Comparison of ENCODE assay signal across 10 cellular contexts in genomic region chr16:67594956-67595355, GRCh38. TPM values are rescaled to one million over a fixed set of nuclear protein-coding genes. Genes with fewer than 3 reads are reported as not detected.
DNase-seq lines count a peak whose midpoint lies in the region; ATAC-seq, FAIRE-seq and TF ChIP-seq lines count a peak whose summit lies in the region.
"Had no signal": no experiment of that assay in that cellular context is flagged by ENCODE, and none has a peak within 500 bp of the region (broad histone marks: within the 10 kb centered on the region; RNA-seq: fewer than 3 reads in every experiment).

No MANE protein-coding gene starts in this region.

- peak; percentile 10 for DNase-seq in stimulated activated CD4-positive, alpha-beta T cell treated with anti-CD3 and anti-CD28 coated beads, Interleukin-15, amount 100 ng/mL, for 24 hours
- DNase-seq in stimulated activated CD4-positive, alpha-beta T cell treated with anti-CD3 and anti-CD28 coated beads, Interleukin-12 subunit alpha, Interleukin-12 subunit beta, amount 100 ng/mL, for 4 hours: no peak
- DNase-seq in astrocyte of the spinal cord (ENCODE audit: low read depth, low spot score): peak; percentile 77
- DNase-seq in keratinocyte (ENCODE audit: low read depth, low spot score): no peak
- no peak for DNase-seq in AML-193 (lab: John Stamatoyannopoulos, UW)
- DNase-seq in GM13977 (ENCODE audit: low spot score): no peak
- DNase-seq in cortex of kidney (lab: John Stamatoyannopoulos, UW): no peak
- DNase-seq: activated T-cell treated with anti-CD3 and anti-CD28 coated beads, Interleukin-2, amount 50 U/mL, for 4 hours; Right ventricle myocardium superior had no signal

- no peak overlapping the region for H2AFZ ChIP-seq in keratinocyte (ENCODE audit: control insufficient read depth, low read length)

- H3K36me3 ChIP-seq in keratinocyte (ENCODE audit: control insufficient read depth in 2 of 2, extremely low read depth in 1 of 2, insufficient read depth in 2 of 2, low read length in 2 of 2): peaks cover 0 to 2% of the 10 kb centered on the region in 2 experiments

- H3K79me2 ChIP-seq in keratinocyte (ENCODE audit: control insufficient read depth, insufficient read depth, low read length): peaks cover 60% of the 10 kb centered on the region

- no peak overlapping the region for H3K4me3 ChIP-seq in astrocyte of the spinal cord (ENCODE audit: low read depth, low read length)
- H3K4me3 ChIP-seq in keratinocyte (ENCODE audit: control insufficient read depth in 2 of 3, extremely low read depth in 1 of 3, insufficient read depth in 2 of 3, low read depth in 1 of 3, low read length in 3 of 3): no peak overlapping the region

- no peak for TF ChIP-seq CTCF in astrocyte of the spinal cord (IDR thresholded peaks at IDR 0.05; ENCODE audit: low read depth, low read length)
- TF ChIP-seq CTCF in keratinocyte (optimal IDR thresholded peaks at IDR 0.05 in 1 of 3, IDR thresholded peaks at IDR 0.05 in 1 of 3, conservative IDR thresholded peaks at IDR 0.05 in 1 of 3; ENCODE audit: extremely low read depth in 1 of 3, insufficient read depth in 2 of 3, low read length in 3 of 3): no peak
- TF ChIP-seq CTCF in GM13977 (IDR thresholded peaks at IDR 0.05; ENCODE audit: extremely low read depth, insufficient read depth, missing control alignments): no peak

- in situ Hi-C loops in astrocyte of the spinal cord (cut with HindIII; ENCODE audit: low sequenced_read_pairs) (no loop called here), GM13977 (cut with MboI; ENCODE audit: low pct_unique_long_range_greater_than_20kb, low sequenced_read_pairs, unreplicated experiment) (no loop called here)

- H4K20me1 ChIP-seq in keratinocyte (ENCODE audit: control insufficient read depth, extremely low read depth, insufficient read depth, low read length): no peaks in the 10 kb centered on the region

- H3K4me2 ChIP-seq in keratinocyte (ENCODE audit: control insufficient read depth, extremely low read depth, insufficient read depth, low read depth, low read length): peak overlapping the region; percentile 24

- no peak for ATAC-seq in HG02852 (IDR thresholded peaks at IDR 0.05; ENCODE audit: unreplicated experiment)

- H3K27me3 ChIP-seq in keratinocyte (ENCODE audit: control insufficient read depth, extremely low read depth, insufficient read depth, low read length): no peaks in the 10 kb centered on the region

- H3K27ac ChIP-seq in keratinocyte (ENCODE audit: control insufficient read depth, insufficient read depth, low read length): peak overlapping the region; percentile 5

- H3K4me1 ChIP-seq in keratinocyte (ENCODE audit: control insufficient read depth, extremely low read depth, insufficient read depth, low read length): peaks cover 14% of the 10 kb centered on the region

- H3K9me3 ChIP-seq in keratinocyte (ENCODE audit: control insufficient read depth, low read depth, low read length): no peaks in the 10 kb centered on the region

- dilution Hi-C loops in keratinocyte (cut with MboI; ENCODE audit: extremely low pct_ligation_motif_present, low sequenced_read_pairs): no loop called here

- H3K9ac ChIP-seq in keratinocyte (ENCODE audit: control insufficient read depth, extremely low read depth, insufficient read depth, low read length): no peak overlapping the region

- FAIRE-seq in keratinocyte (lab: Jason Lieb, UNC): peak; percentile 85

- H3K9me1 ChIP-seq in keratinocyte (ENCODE audit: control insufficient read depth, extremely low read depth, insufficient read depth, low read length): no peaks in the 10 kb centered on the region

RNA-seq across cellular contexts. Expression of gene CTCF, which starts 32.6 kb away (rescaled TPM):
- polyA plus RNA-seq in keratinocyte: 15.2 to 31.7 TPM (median 21.4 TPM) in 3 replicates
- polyA plus RNA-seq in keratinocyte (2011; ENCODE audit: low read depth): 17.6 TPM
- 18.4 and 23.8 TPM in 2 replicates for polyA plus RNA-seq in keratinocyte (2011; cell fraction: cytosol; rRNA removed)
- 26.5 and 30.7 TPM in 2 replicates for polyA plus RNA-seq in keratinocyte (2011; cell fraction: nucleus; rRNA removed)
- 18.4 and 23.9 TPM in 2 replicates for polyA plus RNA-seq in keratinocyte (2012; ENCODE audit: low replicate concordance)
- polyA minus RNA-seq in keratinocyte: 19.8 to 29.2 TPM (median 28.2 TPM) in 3 replicates
- 14.0 TPM for polyA minus RNA-seq in keratinocyte (2011; cell fraction: cytosol; rRNA and poly(A)+ RNA removed)
- polyA minus RNA-seq in keratinocyte (2011; cell fraction: nucleus; rRNA and poly(A)+ RNA removed): 13.1 and 22.4 TPM in 2 replicates

RNA-seq across cellular contexts. Expression of gene CARMIL2, which starts 50.0 kb away (rescaled TPM):
- 0.06 to 0.12 TPM in 2 of 3 replicates, not detected in the other for polyA plus RNA-seq in keratinocyte
- not detected for polyA plus RNA-seq in keratinocyte (2011; ENCODE audit: low read depth)
- 0.02 and 0.08 TPM in 2 replicates for polyA plus RNA-seq in keratinocyte (2011; cell fraction: cytosol; rRNA removed)
- 0.49 and 0.75 TPM in 2 replicates for polyA plus RNA-seq in keratinocyte (2011; cell fraction: nucleus; rRNA removed)
- polyA plus RNA-seq in keratinocyte (2012; ENCODE audit: low replicate concordance): 0.10 and 0.14 TPM in 2 replicates
- polyA minus RNA-seq in keratinocyte: not detected in 3 replicates
- not detected for polyA minus RNA-seq in keratinocyte (2011; cell fraction: cytosol; rRNA and poly(A)+ RNA removed)
- 0.63 and 1.2 TPM in 2 replicates for polyA minus RNA-seq in keratinocyte (2011; cell fraction: nucleus; rRNA and poly(A)+ RNA removed)

Comparison
In these comparisons a context has a peak if more than half of its experiments do, and no peak if none do; other contexts are left out.
1. DNase-seq: peak in stimulated activated CD4-positive, alpha-beta T cell treated with anti-CD3 and anti-CD28 coated beads, Interleukin-15, amount 100 ng/mL, for 24 hours (single experiment) and astrocyte of the spinal cord (single experiment); none in stimulated activated CD4-positive, alpha-beta T cell treated with anti-CD3 and anti-CD28 coated beads, Interleukin-12 subunit alpha, Interleukin-12 subunit beta, amount 100 ng/mL, for 4 hours (single experiment), keratinocyte (single experiment), AML-193 (0 of 2), GM13977 (single experiment) and cortex of kidney (single experiment).